Comparison of ENCODE assay signal across 8 cellular contexts in genomic region chr3:56783644-56784451, GRCh38. TPM values are rescaled to one million over a fixed set of nuclear protein-coding genes. Genes with fewer than 3 reads are reported as not detected.
DNase-seq lines count a peak whose midpoint lies in the region; ATAC-seq and TF ChIP-seq lines count a peak whose summit lies in the region.

No MANE protein-coding gene starts in this region.

- H3K36me3 Mint-ChIP-seq in nephron progenitor cell (ENCODE audit: low read depth) = no peaks in the 10 kb centered on the region

- peak; percentile 98 for DNase-seq in NOMO-1 treated with dmso at 0.1 percent for 144 hours (lab: John Stamatoyannopoulos, UW; ENCODE audit: unreplicated experiment)
- peak; percentile 30 to 31 for DNase-seq in activated T-helper 1 cell treated with anti-CD3 and anti-CD28 coated beads, Interleukin-2, amount 50 U/mL, for 16 hours (ENCODE audit: low read depth in 1 of 2, low spot score in 1 of 2)
- peak; percentile 77 for DNase-seq in renal cortical epithelial cell (ENCODE audit: low read depth)
- no peak for DNase-seq in nephron progenitor cell

- H3K27me3 Mint-ChIP-seq in nephron progenitor cell (ENCODE audit: low read depth, poor library complexity) = peaks cover 8% of the 10 kb centered on the region

- peaks cover 16% of the 10 kb centered on the region for H3K4me1 ChIP-seq in ACC112 (ENCODE audit: control insufficient read depth, insufficient read depth, low read length, unreplicated experiment)
- H3K4me1 ChIP-seq in gastroesophageal sphincter = peaks cover 2 to 52% (median 13%) of the 10 kb centered on the region in 3 donors

- ATAC-seq in GM19025 (IDR thresholded peaks at IDR 0.05; ENCODE audit: low read depth, unreplicated experiment) = peak; percentile 88
- peak; percentile 98 for ATAC-seq in HG03159 (IDR thresholded peaks at IDR 0.05; ENCODE audit: unreplicated experiment)
- peak; percentile 73 for ATAC-seq in gastroesophageal sphincter

- H2AFZ ChIP-seq in ACC112 (ENCODE audit: low read length, unreplicated experiment) = peak overlapping the region; percentile 21

- H3K9me3 Mint-ChIP-seq in nephron progenitor cell = no peaks in the 10 kb centered on the region

- H3K4me1 Mint-ChIP-seq in nephron progenitor cell = peaks cover 26% of the 10 kb centered on the region

- peak overlapping the region; percentile 52 for H3K27ac ChIP-seq in ACC112 (ENCODE audit: low read depth, low read length)
- H3K27ac ChIP-seq in gastroesophageal sphincter = peak overlapping the region in 3 of 4 donors; percentile 45 to 60 (median 58)

- no peak overlapping the region for H3K4me3 Mint-ChIP-seq in nephron progenitor cell

- H3K79me2 ChIP-seq in ACC112 (ENCODE audit: control insufficient read depth, insufficient read depth, low read length, unreplicated experiment) = no peaks in the 10 kb centered on the region

- H3K4me3 ChIP-seq in ACC112 (ENCODE audit: low read depth, low read length) (peak overlapping the region; percentile 38; the same call in 1 of the 2 replicates), gastroesophageal sphincter (no peak overlapping the region)

- H3K36me3 ChIP-seq in ACC112 (ENCODE audit: insufficient read depth, low read length) = no peaks in the 10 kb centered on the region
- no peaks in the 10 kb centered on the region for H3K36me3 ChIP-seq in gastroesophageal sphincter

- no peaks in the 10 kb centered on the region for H3K9me3 ChIP-seq in gastroesophageal sphincter

- H3K27ac Mint-ChIP-seq in nephron progenitor cell = no peak overlapping the region

- H3K27me3 ChIP-seq in ACC112 (ENCODE audit: insufficient read depth, low read length) (no peaks in the 10 kb centered on the region), gastroesophageal sphincter (no peaks in the 10 kb centered on the region)

- TF ChIP-seq CTCF in gastroesophageal sphincter (IDR thresholded peaks at IDR 0.05) = no peak
- TF ChIP-seq CTCF in nephron progenitor cell (IDR thresholded peaks at IDR 0.05) = no peak

- TF ChIP-seq EP300 in gastroesophageal sphincter (IDR thresholded peaks at IDR 0.05) = no peak

- TF ChIP-seq POLR2A in gastroesophageal sphincter (IDR thresholded peaks at IDR 0.05) = no peak

- WGBS in gastroesophageal sphincter (ENCODE audit: low coverage in 1 of 2), 2 donors = 30 to 34% methylated on average over 2 to 6 of the region's 8 CpGs

RNA-seq across cellular contexts. Expression of gene ARHGEF3, which starts 17.9 kb away (rescaled TPM):
- total RNA-seq in gastroesophageal sphincter (10 to 100 TPM; 10.1 to 21.6 (median 10.5) TPM), renal cortical epithelial cell (12.0 and 36.7 TPM in 2 replicates)
